ENCODE assay signal across 2 cellular contexts in the genomic region with DNA sequence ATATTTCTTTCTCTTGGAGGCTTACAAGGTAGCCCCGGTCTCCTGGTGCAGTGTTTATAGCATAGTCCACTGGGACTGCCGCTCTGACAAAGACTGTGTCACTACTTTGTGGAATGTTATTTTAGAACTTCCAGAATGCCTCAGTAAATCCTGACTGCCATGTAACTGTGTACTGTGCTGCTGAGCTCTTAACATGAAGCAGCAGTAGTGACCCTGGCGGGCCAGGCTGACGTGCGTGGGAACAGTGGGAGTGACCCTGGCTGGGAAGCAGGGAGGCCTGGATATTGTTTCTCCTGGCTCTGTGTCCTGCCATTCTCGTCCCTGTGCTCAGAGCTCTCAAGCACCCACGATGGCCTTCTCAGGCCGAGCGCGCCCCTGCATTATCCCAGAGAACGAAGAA.
TF ChIP-seq lines count a peak whose summit lies in the region.

No MANE protein-coding gene starts in this region.

TF ChIP-seq in IMR-90, 13 proteins besides CTCF, POLR2A, EP300 and RAD21:
- 0 out of 2 replicates have a peak, but pooled peaks have one; percentile 21 for TF ChIP-seq BHLHE40 (IDR thresholded peaks at IDR 0.05; ENCODE audit: low read depth, low read length)

TF ChIP-seq in endothelial cell of umbilical vein, 7 proteins besides CTCF, POLR2A, EP300 and RAD21:
- peak; percentile 27 for TF ChIP-seq POLR2AphosphoS5 (IDR thresholded peaks at IDR 0.05; ENCODE audit: insufficient read depth, low read depth, low read length)
